17 cellular contexts compared by ENCODE assay signal in genomic region chr7:128217972-128218652, GRCh38. TPM values are rescaled to one million over a fixed set of nuclear protein-coding genes. Genes with fewer than 3 reads are reported as not detected.
A peak's percentile ranks its signal among the peaks of the same experiment; 100 is the strongest.
DNase-seq lines count a peak whose midpoint lies in the region; ATAC-seq and TF ChIP-seq lines count a peak whose summit lies in the region.
"Had no signal": no experiment of that assay in that cellular context is flagged by ENCODE, and none has a peak within 500 bp of the region (broad histone marks: within the 10 kb centered on the region; RNA-seq: fewer than 3 reads in every experiment).

No MANE protein-coding gene starts in this region.

- no peaks in the 10 kb centered on the region for H3K4me1 ChIP-seq in cardiac muscle cell (ENCODE audit: low read depth)
- H3K4me1 ChIP-seq in OCI-LY7 (ENCODE audit: insufficient read depth, low read length, poor library complexity, severe bottlenecking), result no peaks in the 10 kb centered on the region
- H3K4me1 ChIP-seq: SJSA1 had no signal

- no peak for DNase-seq in cardiac muscle cell (ENCODE audit: low read depth in 1 of 2, low spot score in 1 of 2)
- no peak for DNase-seq in Right ventricle myocardium inferior (ENCODE audit: missing footprints)
- no peak for DNase-seq in OCI-LY7 (ENCODE audit: low spot score)
- DNase-seq in endothelial cell (ENCODE audit: low spot score), result no peak
- DNase-seq in type B pancreatic cell (ENCODE audit: extremely low spot score, unreplicated experiment), result no peak
- DNase-seq in DMS79 treated with DMSO at 0.1 percent for 48 hours (lab: John Stamatoyannopoulos, UW), result no peak
- DNase-seq in activated CD4-positive, alpha-beta T cell treated with anti-CD3 and anti-CD28 coated beads for 48 hours, result no peak
- DNase-seq: activated CD4-positive, alpha-beta T cell treated with anti-CD3 and anti-CD28 coated beads, Interleukin-2, amount 50 U/mL, for 4 hours; activated naive CD4-positive, alpha-beta T cell treated with Interleukin-2 at 50 U/mL for 16 hours; dorsolateral prefrontal cortex; hypothalamus; NCI-H2029; stimulated activated CD8-positive, alpha-beta memory T cell treated with anti-CD3 and anti-CD28 coated beads, Interleukin-4, amount 100 ng/mL, for 48 hours had no signal

- POLR2A ChIA-PET in OCI-LY7 (lab: Charles Lee), result interaction anchor here (1.1 to 1.2 kb wide), 2 partner anchors 10 to 29 kb away, joined by 3 read pairs; no protein-coding TSS in a partner anchor

- H3K27ac Mint-ChIP-seq in endothelial cell (ENCODE audit: unreplicated experiment), result no peak overlapping the region
- no peak overlapping the region for H3K27ac Mint-ChIP-seq in type B pancreatic cell

- H3K9me2 ChIP-seq in OCI-LY7 (ENCODE audit: insufficient read depth, low read length), result no peaks in the 10 kb centered on the region

- intact Hi-C loops in Right ventricle myocardium inferior (cut with DNase I), result no loop called here
- intact Hi-C loops in OCI-LY7 (cut with micrococcal nuclease; ENCODE audit: unreplicated experiment), result loop anchor here (10.0 kb wide), 1 partner anchor 773 kb away; no protein-coding TSS in a partner anchor

- no peak for ATAC-seq in Right ventricle myocardium inferior
- ATAC-seq in GM21619 (IDR thresholded peaks at IDR 0.05; ENCODE audit: unreplicated experiment), result no peak

- H3K36me3 Mint-ChIP-seq in endothelial cell (ENCODE audit: low read depth, unreplicated experiment) (no peaks in the 10 kb centered on the region), type B pancreatic cell (no peaks in the 10 kb centered on the region)

- H3K9me3 ChIP-seq in cardiac muscle cell (ENCODE audit: low read depth) (no peaks in the 10 kb centered on the region), OCI-LY7 (ENCODE audit: low read length) (no peaks in the 10 kb centered on the region)
- H3K9me3 ChIP-seq: SJSA1 had no signal

- H3K9me3 Mint-ChIP-seq in endothelial cell (ENCODE audit: unreplicated experiment) (no peaks in the 10 kb centered on the region), type B pancreatic cell (no peaks in the 10 kb centered on the region)

- peaks cover 41% of the 10 kb centered on the region for H3K27me3 ChIP-seq in cardiac muscle cell

- peak; percentile 12 for TF ChIP-seq CTCF in cardiac muscle cell (IDR thresholded peaks at IDR 0.05; ENCODE audit: low read depth, low read length)
- TF ChIP-seq CTCF in OCI-LY7 (conservative IDR thresholded peaks at IDR 0.05; ENCODE audit: low read length), result peak; percentile 50
- TF ChIP-seq CTCF in endothelial cell (IDR thresholded peaks at IDR 0.05; ENCODE audit: unreplicated experiment), result peak; percentile 64
- peak; percentile 52 for TF ChIP-seq CTCF in type B pancreatic cell (conservative IDR thresholded peaks at IDR 0.05)

- BruUV-seq in OCI-LY7 (replicated peaks; lab: Mats Ljungman, UMichigan), result no TSS peak

- H4K20me1 ChIP-seq in OCI-LY7 (ENCODE audit: insufficient read depth, low read length), result no peaks in the 10 kb centered on the region

- H3K79me2 ChIP-seq in OCI-LY7 (ENCODE audit: insufficient read depth, low read depth, low read length), result no peaks in the 10 kb centered on the region

- H3K4me3 Mint-ChIP-seq in endothelial cell (ENCODE audit: unreplicated experiment), result no peak overlapping the region
- no peak overlapping the region for H3K4me3 Mint-ChIP-seq in type B pancreatic cell

- peaks cover 12% of the 10 kb centered on the region for H3K27me3 Mint-ChIP-seq in endothelial cell (ENCODE audit: unreplicated experiment)
- H3K27me3 Mint-ChIP-seq in type B pancreatic cell, result peaks cover 47% of the 10 kb centered on the region

- H3K4me1 Mint-ChIP-seq in endothelial cell (ENCODE audit: unreplicated experiment) (no peaks in the 10 kb centered on the region), type B pancreatic cell (ENCODE audit: unreplicated experiment) (no peaks in the 10 kb centered on the region)

- no peaks in the 10 kb centered on the region for H3K36me3 ChIP-seq in cardiac muscle cell
- no peaks in the 10 kb centered on the region for H3K36me3 ChIP-seq in OCI-LY7 (ENCODE audit: insufficient read depth, low read length)
- H3K36me3 ChIP-seq: SJSA1 had no signal

- H3K4me2 ChIP-seq in OCI-LY7 (ENCODE audit: low read length), result no peak overlapping the region

- CTCF ChIA-PET in OCI-LY7 (lab: Charles Lee; ENCODE audit: unreplicated experiment), result no interaction called here

- H3K4me3 ChIP-seq in cardiac muscle cell (no peak overlapping the region), OCI-LY7 (ENCODE audit: low read depth, low read length, poor library complexity, severe bottlenecking) (no peak overlapping the region)
- H3K4me3 ChIP-seq: dorsolateral prefrontal cortex, SJSA1, skin epidermis had no signal

- no peak overlapping the region for H2AFZ ChIP-seq in OCI-LY7 (ENCODE audit: low read length)

- H3K27ac ChIP-seq in cardiac muscle cell (no peak overlapping the region), OCI-LY7 (ENCODE audit: low read depth, low read length, poor library complexity, severe bottlenecking) (no peak overlapping the region)
- H3K27ac ChIP-seq: SJSA1, skin epidermis had no signal

RNA-seq across cellular contexts. Expression of gene LEP, which starts 23.0 kb away (rescaled TPM):
- total RNA-seq in cardiac muscle cell (not detected in 2 replicates), Right ventricle myocardium inferior (2.7 TPM), OCI-LY7 (2022) (not detected in 2 replicates), endothelial cell (ENCODE audit: unreplicated experiment) (not detected), type B pancreatic cell (ENCODE audit: low replicate concordance) (not detected in 2 replicates)
- not detected in 2 replicates for polyA plus RNA-seq in cardiac muscle cell
- not detected in 2 replicates for total RNA-seq in OCI-LY7 (2014; rRNA removed; shearing (Covaris generic))
- total RNA-seq: mononuclear cell, SJSA1 had no signal

Comparison
In these comparisons a context has a peak if more than half of its experiments do, and no peak if none do; other contexts are left out.
1. CTCF ChIP-seq: peak in every context shown above with its lines; median percentile 64 in endothelial cell; 52 in type B pancreatic cell; 50 in OCI-LY7; 12 in cardiac muscle cell.